In the genomic region with DNA sequence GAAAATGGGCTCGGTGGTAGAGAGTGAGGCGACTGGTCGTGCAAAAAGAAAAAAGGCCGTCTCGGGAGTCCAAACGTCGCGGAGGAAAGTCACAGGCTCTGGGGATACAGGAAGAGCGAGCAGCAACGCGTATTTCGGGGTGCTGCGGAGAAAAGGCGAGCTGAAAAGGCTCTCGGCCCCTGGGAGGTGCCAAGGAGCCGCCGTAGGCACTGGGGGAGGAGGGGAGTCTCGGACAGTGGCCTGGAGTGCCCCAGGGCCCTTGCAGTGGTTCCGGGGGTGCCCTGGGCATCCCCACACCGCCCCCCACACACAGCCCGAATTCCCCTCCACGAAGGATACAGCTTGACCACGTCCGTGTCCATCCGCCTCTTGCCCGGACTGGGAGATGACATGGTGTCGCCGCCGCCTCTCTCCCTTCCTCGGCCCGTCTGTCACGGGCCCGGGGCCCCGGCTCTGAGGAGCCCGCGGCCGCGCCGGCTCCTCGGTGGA, we compare ENCODE assay signal across 8 cellular contexts. TPM values are rescaled to one million over a fixed set of nuclear protein-coding genes. Genes with fewer than 3 reads are reported as not detected.
DNase-seq lines count a peak whose midpoint lies in the region; TF ChIP-seq lines count a peak whose summit lies in the region.

No MANE protein-coding gene starts in this region.

- peaks cover 13% of the 10 kb centered on the region for H3K27me3 Mint-ChIP-seq in glutamatergic neuron (ENCODE audit: unreplicated experiment)

- H3K4me1 ChIP-seq in ovary (ENCODE audit: insufficient read depth) = peaks cover 7% of the 10 kb centered on the region

- H3K4me3 Mint-ChIP-seq in glutamatergic neuron (ENCODE audit: unreplicated experiment) = no peak overlapping the region

- H3K9me3 Mint-ChIP-seq in glutamatergic neuron (ENCODE audit: unreplicated experiment) = peaks cover 14% of the 10 kb centered on the region

- H3K27ac Mint-ChIP-seq in glutamatergic neuron (ENCODE audit: unreplicated experiment) = no peak overlapping the region

- peak overlapping the region; percentile 89 to 97 for H3K27ac ChIP-seq in ovary

- no peak for TF ChIP-seq EP300 in ovary (IDR thresholded peaks at IDR 0.05)

- TF ChIP-seq POLR2A in NB4 (IDR thresholded peaks at IDR 0.05; ENCODE audit: extremely low read depth, insufficient read length) (no peak), ovary (IDR thresholded peaks at IDR 0.05) (no peak)

- H3K36me3 ChIP-seq in ovary = no peaks in the 10 kb centered on the region

- peaks cover 4% of the 10 kb centered on the region for H3K4me1 Mint-ChIP-seq in glutamatergic neuron (ENCODE audit: low read depth, unreplicated experiment)

- intact Hi-C loops in ovary (cut with DNase I) = loop anchor here in 1 of 4 donors (2.0 kb wide), 1 partner anchor 121 kb away; no protein-coding TSS in a partner anchor

- 0 to 1% (median 0%) methylated on average over 22 to 40 of the region's 40 CpGs for WGBS in ovary, 3 donors

- no peaks in the 10 kb centered on the region for H3K9me3 ChIP-seq in ovary

- H3K27me3 ChIP-seq in ovary = no peaks in the 10 kb centered on the region

- no peaks in the 10 kb centered on the region for H3K36me3 Mint-ChIP-seq in glutamatergic neuron (ENCODE audit: unreplicated experiment)

- peak overlapping the region; percentile 80 for H3K4me3 ChIP-seq in HFF-Myc (replicated peaks; ENCODE audit: low read depth, low read length)
- H3K4me3 ChIP-seq in NB4 (ENCODE audit: low read depth, low read length) = peak overlapping the region; percentile 82
- H3K4me3 ChIP-seq in ovary = peak overlapping the region; percentile 79

- DNase-seq in NCI-H1105 (lab: John Stamatoyannopoulos, UW) (peak; percentile 11), NCI-H1105 treated with DMSO at 0.1 percent for 48 hours (lab: John Stamatoyannopoulos, UW) (no peak), HFF-Myc (ENCODE audit: extremely low read depth, low read depth) (no peak), NB4 (ENCODE audit: low read depth) (peak; percentile 71), activated gamma-delta T cell treated with Interleukin-2 at 50 U/mL for 16 hours (peak; percentile 11), glutamatergic neuron (peak; percentile 49), ovary (peak; percentile 42 to 66 (median 56)), NCI-H2196 treated with DMSO at 0.1 percent for 48 hours (lab: John Stamatoyannopoulos, UW; ENCODE audit: unreplicated experiment) (no peak)

- no peak for TF ChIP-seq CTCF in HFF-Myc (IDR thresholded peaks at IDR 0.05; ENCODE audit: low read depth, low read length, missing control alignments)
- no peak for TF ChIP-seq CTCF in NB4 (IDR thresholded peaks at IDR 0.05; ENCODE audit: low read depth, low read length)
- TF ChIP-seq CTCF in glutamatergic neuron (IDR thresholded peaks at IDR 0.05; ENCODE audit: partially characterized antibody, unreplicated experiment) = no peak
- no peak for TF ChIP-seq CTCF in ovary (IDR thresholded peaks at IDR 0.05)

RNA-seq across cellular contexts. Expression of gene UBE2H, which starts 0.6 kb away (rescaled TPM):
- 100 TPM for total RNA-seq in glutamatergic neuron (ENCODE audit: unreplicated experiment)
- 100 to 1,000 TPM in 1 of 7 donors, 10 to 100 TPM in 6; 57.7 to 101 (median 64.7) TPM for total RNA-seq in ovary
- 100 to 1,000 TPM in 1 of 2 donors, 10 to 100 TPM in 1; 38.1 to 149 TPM for polyA plus RNA-seq in ovary

Comparison
In these comparisons a context has a peak if more than half of its experiments do, and no peak if none do; other contexts are left out.
1. DNase-seq: peak in NCI-H1105 (single experiment), NB4 (single experiment), activated gamma-delta T cell treated with Interleukin-2 at 50 U/mL for 16 hours (single experiment), glutamatergic neuron (single experiment) and ovary (5 of 5); none in NCI-H1105 treated with DMSO at 0.1 percent for 48 hours (single experiment), HFF-Myc (single experiment) and NCI-H2196 treated with DMSO at 0.1 percent for 48 hours (single experiment).
2. Peak in every context shown above with its lines, with median percentiles within 50 percentile points of each other: H3K4me3 ChIP-seq.